Comparison of ENCODE assay signal across 9 cellular contexts in genomic region chr11:119972281-119972680, GRCh38.
"Had no signal": no experiment of that assay in that cellular context is flagged by ENCODE, and none has a peak within 500 bp of the region (broad histone marks: within the 10 kb centered on the region; RNA-seq: fewer than 3 reads in every experiment).

No MANE protein-coding gene starts in this region.

- H3K4me3 ChIP-seq: GM23248, GM23338, HAP-1 had no signal

- H3K27ac Mint-ChIP-seq: GM23338, H9, HFFc6 had no signal

- DNase-seq: GM23248, GOT3, H7, H9, HCEC 1CT, HFFc6 had no signal

- H2AFZ ChIP-seq: GM23248, GM23338 had no signal

- H3K4me2 ChIP-seq: GM23338 had no signal

- H3K4me3 Mint-ChIP-seq: GM23338, H9, HFFc6 had no signal

- H3K9ac ChIP-seq: GM23248 had no signal

- H3K9me3 Mint-ChIP-seq: GM23338, HFFc6 had no signal

- ATAC-seq: GM23338, HCT116 had no signal

- H3K27ac ChIP-seq: GM23248 had no signal

- H3K4me1 ChIP-seq: HAP-1 had no signal

- H3K9me3 ChIP-seq: HAP-1 had no signal

- H3K36me3 ChIP-seq: HAP-1 had no signal
